21 cellular contexts compared by ENCODE assay signal in genomic region chr16:320206-320605, GRCh38. TPM values are rescaled to one million over a fixed set of nuclear protein-coding genes. Genes with fewer than 3 reads are reported as not detected.
DNase-seq lines count a peak whose midpoint lies in the region; ATAC-seq and TF ChIP-seq lines count a peak whose summit lies in the region.
"Had no signal": no experiment of that assay in that cellular context is flagged by ENCODE, and none has a peak within 500 bp of the region (broad histone marks: within the 10 kb centered on the region; RNA-seq: fewer than 3 reads in every experiment).

No MANE protein-coding gene starts in this region.

- BruUV-seq in Calu3 (replicated peaks; lab: Mats Ljungman, UMichigan), result no TSS peak

- peak overlapping the region; percentile 52 for H3K27ac Mint-ChIP-seq in Calu3 (ENCODE audit: unreplicated experiment)
- peak overlapping the region; percentile 32 for H3K27ac Mint-ChIP-seq in activated naive CD8-positive, alpha-beta T cell treated with anti-CD3 and anti-CD28 coated beads for 36 hours

- no peaks in the 10 kb centered on the region for H3K36me3 ChIP-seq in osteoblast (ENCODE audit: insufficient read depth, low read length)

- H2AFZ ChIP-seq in osteoblast (ENCODE audit: low read length), result no peak overlapping the region

- no peaks in the 10 kb centered on the region for H3K9me3 ChIP-seq in right cardiac atrium (ENCODE audit: control insufficient read depth, low read length)
- H3K9me3 ChIP-seq in osteoblast (ENCODE audit: low read depth, low read length), result no peaks in the 10 kb centered on the region
- H3K9me3 ChIP-seq: A549, Caco-2, SK-N-SH had no signal

- H3K79me2 ChIP-seq in osteoblast (ENCODE audit: insufficient read depth, low read length), result peaks cover 78% of the 10 kb centered on the region

- ATAC-seq in Right ventricle myocardium inferior, result no peak
- no peak for ATAC-seq in right cardiac atrium
- ATAC-seq in GM18909 (IDR thresholded peaks at IDR 0.05; ENCODE audit: poor library complexity, unreplicated experiment), result no peak
- ATAC-seq: A549 had no signal

- H3K4me3 Mint-ChIP-seq in Calu3 (ENCODE audit: low read depth, unreplicated experiment), result no peak overlapping the region
- no peak overlapping the region for H3K4me3 Mint-ChIP-seq in activated naive CD8-positive, alpha-beta T cell treated with anti-CD3 and anti-CD28 coated beads for 36 hours

- H3K4me1 ChIP-seq in right cardiac atrium (ENCODE audit: control insufficient read depth, insufficient read depth, low read length) (no peaks in the 10 kb centered on the region), osteoblast (ENCODE audit: insufficient read depth, low read length) (no peaks in the 10 kb centered on the region)
- H3K4me1 ChIP-seq: A549, Caco-2 had no signal

- H3K9me3 Mint-ChIP-seq in Calu3 (ENCODE audit: low read depth, unreplicated experiment), result no peaks in the 10 kb centered on the region
- no peaks in the 10 kb centered on the region for H3K9me3 Mint-ChIP-seq in activated naive CD8-positive, alpha-beta T cell treated with anti-CD3 and anti-CD28 coated beads for 36 hours

- H3K27ac ChIP-seq in right cardiac atrium (ENCODE audit: low read length) (no peak overlapping the region), osteoblast (ENCODE audit: low read depth, low read length) (no peak overlapping the region)
- H3K27ac ChIP-seq: A549 had no signal

- peak; percentile 34 for DNase-seq in Right ventricle myocardium inferior (ENCODE audit: missing footprints)
- DNase-seq in right cardiac atrium, result no peak
- DNase-seq in Calu3, result no peak
- no peak for DNase-seq in activated naive CD8-positive, alpha-beta T cell treated with anti-CD3 and anti-CD28 coated beads for 36 hours
- DNase-seq in osteoblast (ENCODE audit: insufficient read length, low spot score, missing footprints), result peak; percentile 82
- DNase-seq in NCI-H1105 treated with DMSO at 0.1 percent for 48 hours (lab: John Stamatoyannopoulos, UW), result no peak
- DNase-seq in stimulated activated naive CD4-positive, alpha-beta T cell treated with Interleukin-2 at 50 U/mL for 16 hours (lab: John Stamatoyannopoulos, UW), result no peak
- DNase-seq: Caco-2; DMS153; GF-D8; GOT3; KG1; NCI-H1694 treated with DMSO at 0.1 percent for 48 hours; NCI-H748 treated with DMSO at 0.1 percent for 48 hours; NK-92 treated with Interleukin-12 subunit alpha and Interleukin-12 subunit beta, amount 100 ng/mL, for 24 hours; SHP77 treated with DMSO at 0.1 percent for 48 hours; SK-N-SH had no signal

- H3K36me3 Mint-ChIP-seq in Calu3 (ENCODE audit: insufficient read depth, unreplicated experiment), result peaks cover 37% of the 10 kb centered on the region
- peaks cover 8% of the 10 kb centered on the region for H3K36me3 Mint-ChIP-seq in activated naive CD8-positive, alpha-beta T cell treated with anti-CD3 and anti-CD28 coated beads for 36 hours

- no peaks in the 10 kb centered on the region for H3K27me3 Mint-ChIP-seq in Calu3 (ENCODE audit: unreplicated experiment)
- no peaks in the 10 kb centered on the region for H3K27me3 Mint-ChIP-seq in activated naive CD8-positive, alpha-beta T cell treated with anti-CD3 and anti-CD28 coated beads for 36 hours

- no peak overlapping the region for H3K4me2 ChIP-seq in osteoblast (ENCODE audit: insufficient read depth, low read length)
- H3K4me2 ChIP-seq: A549, SK-N-SH had no signal

- peaks cover 28% of the 10 kb centered on the region for H3K4me1 Mint-ChIP-seq in Calu3 (ENCODE audit: low read depth, unreplicated experiment)
- peaks cover 41% of the 10 kb centered on the region for H3K4me1 Mint-ChIP-seq in activated naive CD8-positive, alpha-beta T cell treated with anti-CD3 and anti-CD28 coated beads for 36 hours

- no peak for TF ChIP-seq CTCF in Calu3 (IDR thresholded peaks at IDR 0.05; ENCODE audit: unreplicated experiment)
- no peak for TF ChIP-seq CTCF in osteoblast (IDR thresholded peaks at IDR 0.05; ENCODE audit: extremely low read depth, low read depth, low read length)

- intact Hi-C loops in Right ventricle myocardium inferior (cut with DNase I) (no loop called here), right cardiac atrium (cut with DNase I) (no loop called here), Calu3 (cut with micrococcal nuclease; ENCODE audit: unreplicated experiment) (no loop called here)

- H4K20me1 ChIP-seq in osteoblast (ENCODE audit: insufficient read depth, low read length), result peaks cover 63% of the 10 kb centered on the region

- no peaks in the 10 kb centered on the region for H3K27me3 ChIP-seq in right cardiac atrium (ENCODE audit: control insufficient read depth, insufficient read depth)
- no peaks in the 10 kb centered on the region for H3K27me3 ChIP-seq in osteoblast (ENCODE audit: insufficient read depth, low read length)

- CTCF ChIA-PET in Calu3 (lab: Charles Lee), result interaction anchor here (0.6 kb wide), 1 partner anchor 17 kb away, joined by 5 read pairs; no protein-coding TSS in a partner anchor

- H3K4me3 ChIP-seq in right cardiac atrium (ENCODE audit: low read length) (no peak overlapping the region), osteoblast (ENCODE audit: insufficient read depth, low read length) (no peak overlapping the region)
- H3K4me3 ChIP-seq: A549 had no signal

- WGBS in right cardiac atrium, result 94% methylated on average over 5 of the region's 5 CpGs

RNA-seq across cellular contexts. Expression of gene AXIN1, which starts 32.3 kb away (rescaled TPM):
- total RNA-seq in Right ventricle myocardium inferior (12.8 TPM), right cardiac atrium (10 to 100 TPM in 3 of 4 donors, 1 to 10 TPM in 1; 8.4 to 12.2 (median 10.6) TPM), Calu3 (2022) (49.8 and 52.5 TPM in 2 replicates), osteoblast (21.5 and 21.7 TPM in 2 replicates)
- polyA plus RNA-seq in right cardiac atrium, result 10.2 TPM
- 10 to 100 TPM; 23.9 to 24.6 TPM for total RNA-seq in activated naive CD8-positive, alpha-beta T cell treated with anti-CD3 and anti-CD28 coated beads for 36 hours

RNA-seq across cellular contexts. Expression of gene PDIA2, which starts 37.2 kb away (rescaled TPM):
- 1.6 TPM for total RNA-seq in Right ventricle myocardium inferior
- total RNA-seq in right cardiac atrium, result 10 to 100 TPM in 1 of 4 donors, 1 to 10 TPM in 3; 2.1 to 10.0 (median 2.3) TPM
- polyA plus RNA-seq in right cardiac atrium, result 0.91 TPM
- 0.71 TPM in 1 of 2 replicates, not detected in the other for total RNA-seq in Calu3 (2022)
- total RNA-seq in activated naive CD8-positive, alpha-beta T cell treated with anti-CD3 and anti-CD28 coated beads for 36 hours, result not detected
- total RNA-seq in osteoblast, result not detected in 2 replicates
- total RNA-seq: OCI-LY7 had no signal
- polyA plus RNA-seq: BJ had no signal

RNA-seq across cellular contexts. Expression of gene ARHGDIG, which starts 39.8 kb away (rescaled TPM):
- total RNA-seq in Right ventricle myocardium inferior (9.3 TPM), right cardiac atrium (10 to 100 TPM in 1 of 4 donors, 1 to 10 TPM in 3; 3.5 to 11.3 (median 4.9) TPM), Calu3 (2022) (0.29 TPM in 1 of 2 replicates, not detected in the other), osteoblast (not detected in 2 replicates)
- polyA plus RNA-seq in right cardiac atrium, result 7.7 TPM
- not detected for total RNA-seq in activated naive CD8-positive, alpha-beta T cell treated with anti-CD3 and anti-CD28 coated beads for 36 hours
- total RNA-seq: OCI-LY7 had no signal

RNA-seq across cellular contexts. Expression of gene RGS11, which starts 44.5 kb away (rescaled TPM):
- total RNA-seq in Right ventricle myocardium inferior, result 15.4 TPM
- 10 to 100 TPM; 11.6 to 23.8 (median 17.6) TPM for total RNA-seq in right cardiac atrium
- polyA plus RNA-seq in right cardiac atrium, result 15.5 TPM
- 0.85 and 1.7 TPM in 2 replicates for total RNA-seq in Calu3 (2022)
- total RNA-seq in activated naive CD8-positive, alpha-beta T cell treated with anti-CD3 and anti-CD28 coated beads for 36 hours, result not detected
- total RNA-seq in osteoblast, result 0.36 and 0.59 TPM in 2 replicates
- total RNA-seq: OCI-LY7 had no signal

RNA-seq across cellular contexts. Expression of gene MRPL28, which starts 50.1 kb away (rescaled TPM):
- total RNA-seq in Right ventricle myocardium inferior (83.1 TPM), right cardiac atrium (10 to 100 TPM; 63.9 to 74.9 (median 69.3) TPM), Calu3 (2022) (115 and 126 TPM in 2 replicates), osteoblast (50.7 and 55.4 TPM in 2 replicates)
- polyA plus RNA-seq in right cardiac atrium, result 130 TPM
- 10 to 100 TPM; 89.3 to 94.8 TPM for total RNA-seq in activated naive CD8-positive, alpha-beta T cell treated with anti-CD3 and anti-CD28 coated beads for 36 hours

Comparison
In these comparisons a context has a peak if more than half of its experiments do, and no peak if none do; other contexts are left out.
1. DNase-seq: peak in Right ventricle myocardium inferior (single experiment) and osteoblast (single experiment); none in right cardiac atrium (0 of 3), Calu3 (single experiment), activated naive CD8-positive, alpha-beta T cell treated with anti-CD3 and anti-CD28 coated beads for 36 hours (single experiment), NCI-H1105 treated with DMSO at 0.1 percent for 48 hours (single experiment) and stimulated activated naive CD4-positive, alpha-beta T cell treated with Interleukin-2 at 50 U/mL for 16 hours (single experiment).